Comparison of ENCODE assay signal across 14 cellular contexts in the genomic region with DNA sequence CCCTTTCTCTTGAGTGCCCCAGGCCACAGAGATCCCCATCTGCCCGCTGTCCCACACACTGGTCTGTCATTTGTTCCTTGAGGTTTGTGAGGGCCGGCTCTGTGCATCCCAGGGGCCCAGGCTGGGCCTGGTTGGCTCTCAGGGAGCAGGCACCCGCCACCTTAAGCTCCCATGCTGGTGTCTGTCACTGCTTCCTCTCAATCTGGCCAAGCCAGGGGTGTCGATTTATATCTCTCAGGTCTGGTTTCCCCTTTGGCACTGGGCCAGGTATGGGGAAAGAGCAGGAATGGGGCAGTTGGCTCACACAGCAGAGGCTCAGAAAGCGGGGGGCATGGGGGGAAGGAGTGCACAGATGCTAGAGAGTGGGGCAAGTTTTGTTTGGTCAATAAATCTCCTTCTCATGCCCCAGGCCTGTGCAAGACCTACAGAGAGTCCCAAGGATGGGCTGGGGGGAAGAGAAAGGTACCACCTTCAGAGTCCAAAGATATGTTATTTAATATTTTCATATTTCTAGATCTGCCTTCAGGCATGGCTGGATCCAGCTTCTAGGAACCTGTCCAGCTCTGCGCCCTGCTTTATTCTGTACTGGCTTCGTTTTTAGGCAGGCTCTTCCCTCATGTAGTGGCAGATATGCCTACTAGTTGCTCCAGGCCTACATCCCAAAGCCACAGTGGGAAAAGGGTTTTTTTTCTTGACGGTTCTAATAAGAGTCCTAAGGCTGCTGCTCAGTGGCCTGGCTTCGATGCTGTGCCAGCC. TPM values are rescaled to one million over a fixed set of nuclear protein-coding genes. Genes with fewer than 3 reads are reported as not detected.
DNase-seq lines count a peak whose midpoint lies in the region; ATAC-seq and TF ChIP-seq lines count a peak whose summit lies in the region.
"Had no signal": no experiment of that assay in that cellular context is flagged by ENCODE, and none has a peak within 500 bp of the region (broad histone marks: within the 10 kb centered on the region; RNA-seq: fewer than 3 reads in every experiment).

No MANE protein-coding gene starts in this region.

- H3K4me1 Mint-ChIP-seq in activated naive CD4-positive, alpha-beta T cell treated with anti-CD3 and anti-CD28 coated beads, Interleukin-2, amount 10 ng/mL, durations not matched to agents 7 days and 5 days = peaks cover 28% of the 10 kb centered on the region
- H3K4me1 Mint-ChIP-seq in activated T-helper 1 cell treated with anti-CD3 and anti-CD28 coated beads, Interleukin-12 subunit alpha, Interleukin-12 subunit beta, Interleukin-2, Interleukin-4 antibody, amounts not matched to agents 30 ng/mL and 10 ng/mL and 1 ng/mL, durations not matched to agents 14 hours and 24 hours and 36 hours (ENCODE audit: low read depth) = peaks cover 19% of the 10 kb centered on the region

- H3K4me1 ChIP-seq in gastroesophageal sphincter (peaks cover 0 to 14% (median 0%) of the 10 kb centered on the region in 3 donors), upper lobe of right lung (peaks cover 3% of the 10 kb centered on the region)

- no peak overlapping the region for H3K4me3 Mint-ChIP-seq in activated naive CD4-positive, alpha-beta T cell treated with anti-CD3 and anti-CD28 coated beads, Interleukin-2, amount 10 ng/mL, durations not matched to agents 7 days and 5 days
- H3K4me3 Mint-ChIP-seq in activated T-helper 1 cell treated with anti-CD3 and anti-CD28 coated beads, Interleukin-12 subunit alpha, Interleukin-12 subunit beta, Interleukin-2, Interleukin-4 antibody, amounts not matched to agents 30 ng/mL and 10 ng/mL and 1 ng/mL, durations not matched to agents 14 hours and 24 hours and 36 hours = no peak overlapping the region

- TF ChIP-seq POLR2A in gastroesophageal sphincter (IDR thresholded peaks at IDR 0.05) = no peak

- no peaks in the 10 kb centered on the region for H3K27me3 Mint-ChIP-seq in activated naive CD4-positive, alpha-beta T cell treated with anti-CD3 and anti-CD28 coated beads, Interleukin-2, amount 10 ng/mL, durations not matched to agents 7 days and 5 days
- no peaks in the 10 kb centered on the region for H3K27me3 Mint-ChIP-seq in activated T-helper 1 cell treated with anti-CD3 and anti-CD28 coated beads, Interleukin-12 subunit alpha, Interleukin-12 subunit beta, Interleukin-2, Interleukin-4 antibody, amounts not matched to agents 30 ng/mL and 10 ng/mL and 1 ng/mL, durations not matched to agents 14 hours and 24 hours and 36 hours (ENCODE audit: insufficient read depth)

- CTCF ChIA-PET in activated naive CD4-positive, alpha-beta T cell treated with anti-CD3 and anti-CD28 coated beads, Interleukin-2, amount 10 ng/mL, durations not matched to agents 7 days and 5 days (lab: Charles Lee) = no interaction called here

- H3K36me3 ChIP-seq in gastroesophageal sphincter (peaks cover 0 to 100% of the 10 kb centered on the region in 2 donors), upper lobe of right lung (peaks cover 99% of the 10 kb centered on the region)

- no peak for DNase-seq in activated naive CD4-positive, alpha-beta T cell treated with anti-CD3 and anti-CD28 coated beads, Interleukin-2, amount 10 ng/mL, durations not matched to agents 7 days and 5 days
- DNase-seq in activated naive CD4-positive, alpha-beta T cell treated with Interleukin-2 at 50 U/mL for 16 hours = no peak
- DNase-seq in activated T-helper 1 cell treated with anti-CD3 and anti-CD28 coated beads, Interleukin-12 subunit alpha, Interleukin-12 subunit beta, Interleukin-2, Interleukin-4 antibody, amounts not matched to agents 30 ng/mL and 10 ng/mL and 1 ng/mL, durations not matched to agents 14 hours and 24 hours and 36 hours (ENCODE audit: low spot score) = no peak
- DNase-seq in upper lobe of right lung (no peak), SHP77 treated with DMSO at 0.1 percent for 48 hours (lab: John Stamatoyannopoulos, UW) (no peak), posterior vena cava (ENCODE audit: low spot score) (no peak), GM20000 (ENCODE audit: low spot score) (no peak)
- DNase-seq: aorta, GM23248, kidney, NCI-H226 had no signal

- ATAC-seq in gastroesophageal sphincter (no peak), upper lobe of right lung (peak; percentile 17)

- no peaks in the 10 kb centered on the region for H3K9me3 ChIP-seq in gastroesophageal sphincter
- H3K9me3 ChIP-seq in upper lobe of right lung = no peaks in the 10 kb centered on the region
- H3K9me3 ChIP-seq: BLaER1 had no signal

- H3K9me3 Mint-ChIP-seq in activated naive CD4-positive, alpha-beta T cell treated with anti-CD3 and anti-CD28 coated beads, Interleukin-2, amount 10 ng/mL, durations not matched to agents 7 days and 5 days = no peaks in the 10 kb centered on the region
- no peaks in the 10 kb centered on the region for H3K9me3 Mint-ChIP-seq in activated T-helper 1 cell treated with anti-CD3 and anti-CD28 coated beads, Interleukin-12 subunit alpha, Interleukin-12 subunit beta, Interleukin-2, Interleukin-4 antibody, amounts not matched to agents 30 ng/mL and 10 ng/mL and 1 ng/mL, durations not matched to agents 14 hours and 24 hours and 36 hours

- no peak for TF ChIP-seq EP300 in gastroesophageal sphincter (IDR thresholded peaks at IDR 0.05)

- H3K27me3 ChIP-seq in gastroesophageal sphincter = no peaks in the 10 kb centered on the region
- H3K27me3 ChIP-seq in upper lobe of right lung = no peaks in the 10 kb centered on the region
- H3K27me3 ChIP-seq: BLaER1 had no signal

- WGBS in gastroesophageal sphincter (ENCODE audit: low coverage in 1 of 2), 2 donors = 67 to 84% methylated on average over 1 to 5 of the region's 9 CpGs

- H3K27ac Mint-ChIP-seq in activated naive CD4-positive, alpha-beta T cell treated with anti-CD3 and anti-CD28 coated beads, Interleukin-2, amount 10 ng/mL, durations not matched to agents 7 days and 5 days = peak overlapping the region; percentile 70
- H3K27ac Mint-ChIP-seq in activated T-helper 1 cell treated with anti-CD3 and anti-CD28 coated beads, Interleukin-12 subunit alpha, Interleukin-12 subunit beta, Interleukin-2, Interleukin-4 antibody, amounts not matched to agents 30 ng/mL and 10 ng/mL and 1 ng/mL, durations not matched to agents 14 hours and 24 hours and 36 hours = peak overlapping the region; percentile 68

- H3K36me3 Mint-ChIP-seq in activated naive CD4-positive, alpha-beta T cell treated with anti-CD3 and anti-CD28 coated beads, Interleukin-2, amount 10 ng/mL, durations not matched to agents 7 days and 5 days = peaks cover 84% of the 10 kb centered on the region
- H3K36me3 Mint-ChIP-seq in activated T-helper 1 cell treated with anti-CD3 and anti-CD28 coated beads, Interleukin-12 subunit alpha, Interleukin-12 subunit beta, Interleukin-2, Interleukin-4 antibody, amounts not matched to agents 30 ng/mL and 10 ng/mL and 1 ng/mL, durations not matched to agents 14 hours and 24 hours and 36 hours (ENCODE audit: low read depth) = peaks cover 72% of the 10 kb centered on the region

- H3K27ac ChIP-seq in gastroesophageal sphincter (peak overlapping the region in 3 of 4 donors; percentile 46 to 64 (median 61)), upper lobe of right lung (peak overlapping the region; percentile 9)
- H3K27ac ChIP-seq: BLaER1, GM23248, PC-9 had no signal

- intact Hi-C loops in activated T-helper 1 cell treated with anti-CD3 and anti-CD28 coated beads, Interleukin-12 subunit alpha, Interleukin-12 subunit beta, Interleukin-2, Interleukin-4 antibody, amounts not matched to agents 30 ng/mL and 10 ng/mL and 1 ng/mL, durations not matched to agents 14 hours and 24 hours and 36 hours (cut with micrococcal nuclease) = no loop called here
- intact Hi-C loops in upper lobe of right lung (cut with DNase I) = no loop called here
- intact Hi-C loops in posterior vena cava (cut with DNase I) = loop anchor here in 1 of 2 donors (10.0 kb wide), 1 partner anchor 113 kb away; no protein-coding TSS in a partner anchor

- H3K4me3 ChIP-seq in gastroesophageal sphincter = no peak overlapping the region
- no peak overlapping the region for H3K4me3 ChIP-seq in upper lobe of right lung
- H3K4me3 ChIP-seq: BLaER1, GM23248, PC-9 had no signal

- TF ChIP-seq CTCF in gastroesophageal sphincter (IDR thresholded peaks at IDR 0.05) (no peak), upper lobe of right lung (IDR thresholded peaks at IDR 0.05) (no peak), GM20000 (IDR thresholded peaks at IDR 0.05; ENCODE audit: extremely low read depth, missing control alignments) (no peak)

RNA-seq across cellular contexts. Expression of a gene that starts 34.3 kb away (rescaled TPM):
- 288 and 320 TPM in 2 replicates for total RNA-seq in activated T-helper 1 cell treated with anti-CD3 and anti-CD28 coated beads, Interleukin-12 subunit alpha, Interleukin-12 subunit beta, Interleukin-2, Interleukin-4 antibody, amounts not matched to agents 30 ng/mL and 10 ng/mL and 1 ng/mL, durations not matched to agents 14 hours and 24 hours and 36 hours
- total RNA-seq in gastroesophageal sphincter = 100 to 1,000 TPM in 2 of 4 donors, 10 to 100 TPM in 2; 72.3 to 212 (median 110) TPM
- total RNA-seq in upper lobe of right lung = 153 TPM
- total RNA-seq in posterior vena cava = 100 to 1,000 TPM in 1 of 2 donors, 10 to 100 TPM in 1; 99.2 to 112 TPM

RNA-seq across cellular contexts. Expression of a gene that starts 53.9 kb away (rescaled TPM):
- total RNA-seq in activated T-helper 1 cell treated with anti-CD3 and anti-CD28 coated beads, Interleukin-12 subunit alpha, Interleukin-12 subunit beta, Interleukin-2, Interleukin-4 antibody, amounts not matched to agents 30 ng/mL and 10 ng/mL and 1 ng/mL, durations not matched to agents 14 hours and 24 hours and 36 hours = 101 and 104 TPM in 2 replicates
- total RNA-seq in gastroesophageal sphincter (under 1 TPM in 3 of 4 donors, not detected in 1; 0.23 to 0.40 (median 0.25) TPM), upper lobe of right lung (3.9 TPM), posterior vena cava (under 1 TPM; 0.24 to 0.56 TPM)

Comparison
In these comparisons a context has a peak if more than half of its experiments do, and no peak if none do; other contexts are left out.
1. RNA of a gene that starts 53.9 kb away (total RNA-seq): 101 to 104 TPM in activated T-helper 1 cell treated with anti-CD3 and anti-CD28 coated beads, Interleukin-12 subunit alpha, Interleukin-12 subunit beta, Interleukin-2, Interleukin-4 antibody, amounts not matched to agents 30 ng/mL and 10 ng/mL and 1 ng/mL, durations not matched to agents 14 hours and 24 hours and 36 hours; 3.9 TPM in upper lobe of right lung (single experiment), 0.24 to 0.56 TPM in posterior vena cava and 0.23 to 0.40 TPM in gastroesophageal sphincter; every median in the first group is over 10 times any median in the second.